22 cellular contexts compared by ENCODE assay signal in the genomic region with DNA sequence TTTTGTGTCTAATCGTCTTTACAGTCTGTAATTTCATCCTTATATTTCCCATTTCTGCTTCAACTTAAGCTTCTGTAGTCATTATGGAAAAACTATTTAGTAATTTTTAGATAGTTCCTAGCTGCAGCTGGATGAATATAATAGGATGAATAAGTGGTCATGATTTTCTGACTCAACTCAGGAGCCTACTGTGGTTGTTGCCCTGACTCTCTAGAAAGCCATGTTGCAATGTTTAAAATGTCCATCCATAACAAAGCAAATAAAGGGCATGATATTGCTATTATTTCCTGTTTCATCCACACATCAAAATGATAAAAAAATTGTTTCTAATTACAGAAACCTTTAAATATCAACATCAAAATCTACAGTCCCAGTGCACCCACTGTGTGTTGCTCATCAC. TPM values are rescaled to one million over a fixed set of nuclear protein-coding genes. Genes with fewer than 3 reads are reported as not detected.
DNase-seq lines count a peak whose midpoint lies in the region; ATAC-seq, FAIRE-seq and TF ChIP-seq lines count a peak whose summit lies in the region.
"Had no signal": no experiment of that assay in that cellular context is flagged by ENCODE, and none has a peak within 500 bp of the region (broad histone marks: within the 10 kb centered on the region; RNA-seq: fewer than 3 reads in every experiment).

No MANE protein-coding gene starts in this region.

- H3K4me3 ChIP-seq in mesenchymal stem cell (ENCODE audit: insufficient read depth in 1 of 2, low read depth in 1 of 2, low read length in 2 of 2), result no peak overlapping the region
- H3K4me3 ChIP-seq: A549, HAP-1, SK-N-MC had no signal

- no peak overlapping the region for H3K23ac ChIP-seq in mesenchymal stem cell (ENCODE audit: low read length in 2 of 2)

- peaks cover 7% of the 10 kb centered on the region for H3K4me1 ChIP-seq in mesenchymal stem cell (ENCODE audit: control insufficient read depth, insufficient read depth, low read depth, low read length)

- H2AFZ ChIP-seq in mesenchymal stem cell (ENCODE audit: low read depth, low read length), result no peak overlapping the region

- H4K91ac ChIP-seq in mesenchymal stem cell (ENCODE audit: low read length), result no peak overlapping the region

- no peak overlapping the region for H3K14ac ChIP-seq in mesenchymal stem cell (ENCODE audit: low read length in 2 of 2)

- H3K79me1 ChIP-seq in mesenchymal stem cell (replicated peaks; ENCODE audit: low read length, poor library complexity, severe bottlenecking), result no peaks in the 10 kb centered on the region

- no peaks in the 10 kb centered on the region for H3K9me3 ChIP-seq in mesenchymal stem cell (ENCODE audit: control insufficient read depth, low read length)
- H3K9me3 ChIP-seq: A549, HAP-1 had no signal

- H3K4me2 ChIP-seq in mesenchymal stem cell (ENCODE audit: low read length, poor library complexity, severe bottlenecking), result no peak overlapping the region
- H3K4me2 ChIP-seq: A549 had no signal

- no peaks in the 10 kb centered on the region for H3K27me3 ChIP-seq in mesenchymal stem cell (ENCODE audit: control insufficient read depth in 1 of 2, insufficient read depth in 1 of 2, low read length in 2 of 2)

- no peak overlapping the region for H2BK120ac ChIP-seq in mesenchymal stem cell (ENCODE audit: low read depth, low read length)

- peak; percentile 32 for FAIRE-seq in RCC 7860 (lab: Jason Lieb, UNC)
- FAIRE-seq: A549, D721Med had no signal

- no peak overlapping the region for H2BK15ac ChIP-seq in mesenchymal stem cell (ENCODE audit: low read depth, poor library complexity, severe bottlenecking)

- no peak for TF ChIP-seq CTCF in GM20000 (IDR thresholded peaks at IDR 0.05; ENCODE audit: extremely low read depth, missing control alignments)

- DNase-seq in EH (ENCODE audit: low read depth) (peak; percentile 13), RCC 7860 (ENCODE audit: low spot score) (no peak), fibroblast of gingiva (ENCODE audit: low read depth) (peak; percentile 32), mesenchymal stem cell (no peak), GM20000 (ENCODE audit: low spot score) (no peak), mesenteric fat pad (ENCODE audit: low spot score) (no peak)
- DNase-seq in activated effector memory CD4-positive, alpha-beta T cell treated with anti-CD3 and anti-CD28 coated beads, Interleukin-2, amount 50 U/mL, for 16 hours, result no peak
- DNase-seq: C1 segment of cervical spinal cord; MM.1S; NCI-H1092 treated with DMSO at 0.1 percent for 48 hours; NCI-H146; NCI-H2029 treated with DMSO at 0.1 percent for 48 hours; NCI-H2171; NCI-H446; NCI-H69; NK-92 treated with Interleukin-12 subunit alpha and Interleukin-12 subunit beta, amount 100 ng/mL, for 24 hours; SHP77 had no signal

- H3K27ac ChIP-seq in mesenchymal stem cell (ENCODE audit: low read length, poor library complexity, severe bottlenecking), result no peak overlapping the region
- H3K27ac ChIP-seq: A549, SK-N-MC had no signal

- peak overlapping the region; percentile 9 for H3K9ac ChIP-seq in mesenchymal stem cell (ENCODE audit: low read length)

- no peak overlapping the region for H3K4ac ChIP-seq in mesenchymal stem cell (ENCODE audit: low read depth in 1 of 2, low read length in 2 of 2)

- WGBS in mesenchymal stem cell, result no CpG with 5 or more reads among the region's 1 CpG

- no peak overlapping the region for H2AK5ac ChIP-seq in mesenchymal stem cell (ENCODE audit: low read length, severe bottlenecking)

- H2BK12ac ChIP-seq in mesenchymal stem cell (ENCODE audit: low read length in 2 of 2), result no peak overlapping the region

- no peaks in the 10 kb centered on the region for H3K36me3 ChIP-seq in mesenchymal stem cell (ENCODE audit: control insufficient read depth in 1 of 2, insufficient read depth in 2 of 2, low read depth in 1 of 2, low read length in 2 of 2)
- H3K36me3 ChIP-seq: HAP-1 had no signal

- ATAC-seq in HG03097 (IDR thresholded peaks at IDR 0.05; ENCODE audit: low FRiP score, unreplicated experiment), result no peak
- ATAC-seq: A549 had no signal

- no peak overlapping the region for H2BK5ac ChIP-seq in mesenchymal stem cell (ENCODE audit: low read depth, low read length, poor library complexity, severe bottlenecking)

- no peak overlapping the region for H3K18ac ChIP-seq in mesenchymal stem cell (ENCODE audit: low read depth in 1 of 2, low read length in 2 of 2)

- no peak overlapping the region for H4K8ac ChIP-seq in mesenchymal stem cell (ENCODE audit: low read length)

RNA-seq across cellular contexts. Expression of a gene that starts 58.0 kb away (rescaled TPM):
- polyA plus RNA-seq in mesenchymal stem cell (2013, experiment 1 of 2), result not detected
- polyA plus RNA-seq in mesenchymal stem cell (2013, experiment 2 of 2), result 0.01 TPM
- total RNA-seq in mesenteric fat pad, result not detected

Comparison
In these comparisons a context has a peak if more than half of its experiments do, and no peak if none do; other contexts are left out.
1. DNase-seq: peak in EH (single experiment) and fibroblast of gingiva (single experiment); none in RCC 7860 (single experiment), mesenchymal stem cell (single experiment), GM20000 (single experiment), activated effector memory CD4-positive, alpha-beta T cell treated with anti-CD3 and anti-CD28 coated beads, Interleukin-2, amount 50 U/mL, for 16 hours (single experiment) and mesenteric fat pad (single experiment).